1 cellular context compared by ENCODE assay signal in the genomic region with DNA sequence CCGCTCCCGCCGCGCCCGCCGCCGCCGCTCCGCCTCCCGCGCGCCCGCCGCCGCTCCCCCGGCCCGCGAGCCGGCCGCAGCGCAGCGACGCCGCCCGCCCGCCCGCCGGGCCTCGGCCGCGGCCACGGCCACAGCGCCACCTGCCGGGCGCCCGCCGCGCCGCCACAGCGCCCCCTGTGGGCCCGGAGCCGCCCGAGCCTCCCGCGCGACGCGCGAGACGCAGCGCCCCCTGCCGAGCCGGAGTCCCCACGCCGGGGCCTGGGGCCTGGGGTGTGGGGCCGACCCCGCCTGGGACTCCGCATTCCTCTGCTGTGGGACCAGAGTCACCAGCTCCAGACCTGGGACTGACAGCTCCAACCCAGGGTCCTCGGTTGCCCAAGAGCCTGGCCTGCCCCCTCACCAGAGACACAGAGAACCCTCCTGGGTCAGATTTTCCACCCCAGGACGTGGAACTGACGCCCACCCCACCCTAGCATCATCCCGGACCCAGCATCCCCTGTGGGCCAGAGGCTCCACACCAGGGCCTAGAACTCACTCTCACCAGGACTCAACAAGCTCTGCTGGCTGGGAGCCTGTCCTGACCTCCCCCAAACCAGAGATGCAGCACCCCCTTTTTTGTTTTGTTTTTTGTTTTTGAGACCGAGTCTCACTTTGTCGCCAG.
TF ChIP-seq lines count a peak whose summit lies in the region.

A gene with protein sequence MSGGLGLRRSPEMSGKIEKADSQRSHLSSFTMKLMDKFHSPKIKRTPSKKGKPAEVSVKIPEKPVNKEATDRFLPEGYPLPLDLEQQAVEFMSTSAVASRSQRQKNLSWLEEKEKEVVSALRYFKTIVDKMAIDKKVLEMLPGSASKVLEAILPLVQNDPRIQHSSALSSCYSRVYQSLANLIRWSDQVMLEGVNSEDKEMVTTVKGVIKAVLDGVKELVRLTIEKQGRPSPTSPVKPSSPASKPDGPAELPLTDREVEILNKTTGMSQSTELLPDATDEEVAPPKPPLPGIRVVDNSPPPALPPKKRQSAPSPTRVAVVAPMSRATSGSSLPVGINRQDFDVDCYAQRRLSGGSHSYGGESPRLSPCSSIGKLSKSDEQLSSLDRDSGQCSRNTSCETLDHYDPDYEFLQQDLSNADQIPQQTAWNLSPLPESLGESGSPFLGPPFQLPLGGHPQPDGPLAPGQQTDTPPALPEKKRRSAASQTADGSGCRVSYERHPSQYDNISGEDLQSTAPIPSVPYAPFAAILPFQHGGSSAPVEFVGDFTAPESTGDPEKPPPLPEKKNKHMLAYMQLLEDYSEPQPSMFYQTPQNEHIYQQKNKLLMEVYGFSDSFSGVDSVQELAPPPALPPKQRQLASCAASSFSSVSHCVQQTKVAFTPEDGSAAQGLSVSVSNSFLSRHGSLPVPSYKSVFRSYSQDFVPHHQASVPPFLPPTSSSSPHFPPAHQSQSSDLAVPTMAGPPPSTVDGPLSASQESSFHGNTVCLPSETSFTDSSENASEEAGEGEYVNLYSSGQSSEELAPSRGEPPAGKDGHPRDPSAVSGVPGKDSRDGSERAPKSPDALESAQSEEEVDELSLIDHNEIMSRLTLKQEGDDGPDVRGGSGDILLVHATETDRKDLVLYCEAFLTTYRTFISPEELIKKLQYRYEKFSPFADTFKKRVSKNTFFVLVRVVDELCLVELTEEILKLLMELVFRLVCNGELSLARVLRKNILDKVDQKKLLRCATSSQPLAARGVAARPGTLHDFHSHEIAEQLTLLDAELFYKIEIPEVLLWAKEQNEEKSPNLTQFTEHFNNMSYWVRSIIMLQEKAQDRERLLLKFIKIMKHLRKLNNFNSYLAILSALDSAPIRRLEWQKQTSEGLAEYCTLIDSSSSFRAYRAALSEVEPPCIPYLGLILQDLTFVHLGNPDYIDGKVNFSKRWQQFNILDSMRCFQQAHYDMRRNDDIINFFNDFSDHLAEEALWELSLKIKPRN (N-terminal part only) (minus strand): TSS at position 89 of the 661 bp plus-strand sequence. CDS start 246 bp downstream, outside the sequence.

TF ChIP-seq in K562, 482 proteins besides CTCF, POLR2A, EP300 and RAD21 (continued from another document and continues in another):
- TF ChIP-seq, protein P1, sequence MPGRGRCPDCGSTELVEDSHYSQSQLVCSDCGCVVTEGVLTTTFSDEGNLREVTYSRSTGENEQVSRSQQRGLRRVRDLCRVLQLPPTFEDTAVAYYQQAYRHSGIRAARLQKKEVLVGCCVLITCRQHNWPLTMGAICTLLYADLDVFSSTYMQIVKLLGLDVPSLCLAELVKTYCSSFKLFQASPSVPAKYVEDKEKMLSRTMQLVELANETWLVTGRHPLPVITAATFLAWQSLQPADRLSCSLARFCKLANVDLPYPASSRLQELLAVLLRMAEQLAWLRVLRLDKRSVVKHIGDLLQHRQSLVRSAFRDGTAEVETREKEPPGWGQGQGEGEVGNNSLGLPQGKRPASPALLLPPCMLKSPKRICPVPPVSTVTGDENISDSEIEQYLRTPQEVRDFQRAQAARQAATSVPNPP (IDR thresholded peaks at IDR 0.05; ENCODE audit: borderline replicate concordance, insufficient read depth, insufficient read length) = no peak
- TF ChIP-seq, protein P2, sequence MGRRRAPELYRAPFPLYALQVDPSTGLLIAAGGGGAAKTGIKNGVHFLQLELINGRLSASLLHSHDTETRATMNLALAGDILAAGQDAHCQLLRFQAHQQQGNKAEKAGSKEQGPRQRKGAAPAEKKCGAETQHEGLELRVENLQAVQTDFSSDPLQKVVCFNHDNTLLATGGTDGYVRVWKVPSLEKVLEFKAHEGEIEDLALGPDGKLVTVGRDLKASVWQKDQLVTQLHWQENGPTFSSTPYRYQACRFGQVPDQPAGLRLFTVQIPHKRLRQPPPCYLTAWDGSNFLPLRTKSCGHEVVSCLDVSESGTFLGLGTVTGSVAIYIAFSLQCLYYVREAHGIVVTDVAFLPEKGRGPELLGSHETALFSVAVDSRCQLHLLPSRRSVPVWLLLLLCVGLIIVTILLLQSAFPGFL (CRISPR knock-in tag; IDR thresholded peaks at IDR 0.05) = no peak
- TF ChIP-seq, protein P3, sequence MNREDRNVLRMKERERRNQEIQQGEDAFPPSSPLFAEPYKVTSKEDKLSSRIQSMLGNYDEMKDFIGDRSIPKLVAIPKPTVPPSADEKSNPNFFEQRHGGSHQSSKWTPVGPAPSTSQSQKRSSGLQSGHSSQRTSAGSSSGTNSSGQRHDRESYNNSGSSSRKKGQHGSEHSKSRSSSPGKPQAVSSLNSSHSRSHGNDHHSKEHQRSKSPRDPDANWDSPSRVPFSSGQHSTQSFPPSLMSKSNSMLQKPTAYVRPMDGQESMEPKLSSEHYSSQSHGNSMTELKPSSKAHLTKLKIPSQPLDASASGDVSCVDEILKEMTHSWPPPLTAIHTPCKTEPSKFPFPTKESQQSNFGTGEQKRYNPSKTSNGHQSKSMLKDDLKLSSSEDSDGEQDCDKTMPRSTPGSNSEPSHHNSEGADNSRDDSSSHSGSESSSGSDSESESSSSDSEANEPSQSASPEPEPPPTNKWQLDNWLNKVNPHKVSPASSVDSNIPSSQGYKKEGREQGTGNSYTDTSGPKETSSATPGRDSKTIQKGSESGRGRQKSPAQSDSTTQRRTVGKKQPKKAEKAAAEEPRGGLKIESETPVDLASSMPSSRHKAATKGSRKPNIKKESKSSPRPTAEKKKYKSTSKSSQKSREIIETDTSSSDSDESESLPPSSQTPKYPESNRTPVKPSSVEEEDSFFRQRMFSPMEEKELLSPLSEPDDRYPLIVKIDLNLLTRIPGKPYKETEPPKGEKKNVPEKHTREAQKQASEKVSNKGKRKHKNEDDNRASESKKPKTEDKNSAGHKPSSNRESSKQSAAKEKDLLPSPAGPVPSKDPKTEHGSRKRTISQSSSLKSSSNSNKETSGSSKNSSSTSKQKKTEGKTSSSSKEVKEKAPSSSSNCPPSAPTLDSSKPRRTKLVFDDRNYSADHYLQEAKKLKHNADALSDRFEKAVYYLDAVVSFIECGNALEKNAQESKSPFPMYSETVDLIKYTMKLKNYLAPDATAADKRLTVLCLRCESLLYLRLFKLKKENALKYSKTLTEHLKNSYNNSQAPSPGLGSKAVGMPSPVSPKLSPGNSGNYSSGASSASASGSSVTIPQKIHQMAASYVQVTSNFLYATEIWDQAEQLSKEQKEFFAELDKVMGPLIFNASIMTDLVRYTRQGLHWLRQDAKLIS (CRISPR knock-in tag; IDR thresholded peaks at IDR 0.05) = no peak
- TF ChIP-seq MEF2D (tag; conservative IDR thresholded peaks at IDR 0.05; ENCODE audit: low read depth) (no peak), SIX5 (IDR thresholded peaks at IDR 0.05; ENCODE audit: borderline replicate concordance in 1 of 2, insufficient read depth in 1 of 2, low read depth in 1 of 2, low read length in 2 of 2) (peak in 1 of 2 experiments; percentile 9; a peak in 1 of 4 replicates), XRCC3 (IDR thresholded peaks at IDR 0.05) (no peak), ZNF316 (IDR thresholded peaks at IDR 0.05) (no peak), NFRKB (IDR thresholded peaks at IDR 0.05; ENCODE audit: low read depth) (no peak), ZBTB7A (IDR thresholded peaks at IDR 0.05; ENCODE audit: borderline replicate concordance, control insufficient read depth, low read depth, low read length) (peak; percentile 90), ATF1 (CRISPR knock-in tag; IDR thresholded peaks at IDR 0.05) (no peak), ATF1 (tag; IDR thresholded peaks at IDR 0.05) (no peak), SIN3B (IDR thresholded peaks at IDR 0.05; ENCODE audit: low read depth) (no peak), NCOA4 (IDR thresholded peaks at IDR 0.05; ENCODE audit: partially characterized antibody) (no peak), ADNP (tag; IDR thresholded peaks at IDR 0.05) (peak; percentile 82), CTBP1 (IDR thresholded peaks at IDR 0.05; ENCODE audit: borderline replicate concordance) (no peak)
- TF ChIP-seq, protein P4, sequence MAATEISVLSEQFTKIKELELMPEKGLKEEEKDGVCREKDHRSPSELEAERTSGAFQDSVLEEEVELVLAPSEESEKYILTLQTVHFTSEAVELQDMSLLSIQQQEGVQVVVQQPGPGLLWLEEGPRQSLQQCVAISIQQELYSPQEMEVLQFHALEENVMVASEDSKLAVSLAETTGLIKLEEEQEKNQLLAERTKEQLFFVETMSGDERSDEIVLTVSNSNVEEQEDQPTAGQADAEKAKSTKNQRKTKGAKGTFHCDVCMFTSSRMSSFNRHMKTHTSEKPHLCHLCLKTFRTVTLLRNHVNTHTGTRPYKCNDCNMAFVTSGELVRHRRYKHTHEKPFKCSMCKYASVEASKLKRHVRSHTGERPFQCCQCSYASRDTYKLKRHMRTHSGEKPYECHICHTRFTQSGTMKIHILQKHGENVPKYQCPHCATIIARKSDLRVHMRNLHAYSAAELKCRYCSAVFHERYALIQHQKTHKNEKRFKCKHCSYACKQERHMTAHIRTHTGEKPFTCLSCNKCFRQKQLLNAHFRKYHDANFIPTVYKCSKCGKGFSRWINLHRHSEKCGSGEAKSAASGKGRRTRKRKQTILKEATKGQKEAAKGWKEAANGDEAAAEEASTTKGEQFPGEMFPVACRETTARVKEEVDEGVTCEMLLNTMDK (IDR thresholded peaks at IDR 0.05; ENCODE audit: borderline replicate concordance, insufficient read depth, low read depth, low read length, poor library complexity, severe bottlenecking) = peak; percentile 100
- TF ChIP-seq, protein P5, sequence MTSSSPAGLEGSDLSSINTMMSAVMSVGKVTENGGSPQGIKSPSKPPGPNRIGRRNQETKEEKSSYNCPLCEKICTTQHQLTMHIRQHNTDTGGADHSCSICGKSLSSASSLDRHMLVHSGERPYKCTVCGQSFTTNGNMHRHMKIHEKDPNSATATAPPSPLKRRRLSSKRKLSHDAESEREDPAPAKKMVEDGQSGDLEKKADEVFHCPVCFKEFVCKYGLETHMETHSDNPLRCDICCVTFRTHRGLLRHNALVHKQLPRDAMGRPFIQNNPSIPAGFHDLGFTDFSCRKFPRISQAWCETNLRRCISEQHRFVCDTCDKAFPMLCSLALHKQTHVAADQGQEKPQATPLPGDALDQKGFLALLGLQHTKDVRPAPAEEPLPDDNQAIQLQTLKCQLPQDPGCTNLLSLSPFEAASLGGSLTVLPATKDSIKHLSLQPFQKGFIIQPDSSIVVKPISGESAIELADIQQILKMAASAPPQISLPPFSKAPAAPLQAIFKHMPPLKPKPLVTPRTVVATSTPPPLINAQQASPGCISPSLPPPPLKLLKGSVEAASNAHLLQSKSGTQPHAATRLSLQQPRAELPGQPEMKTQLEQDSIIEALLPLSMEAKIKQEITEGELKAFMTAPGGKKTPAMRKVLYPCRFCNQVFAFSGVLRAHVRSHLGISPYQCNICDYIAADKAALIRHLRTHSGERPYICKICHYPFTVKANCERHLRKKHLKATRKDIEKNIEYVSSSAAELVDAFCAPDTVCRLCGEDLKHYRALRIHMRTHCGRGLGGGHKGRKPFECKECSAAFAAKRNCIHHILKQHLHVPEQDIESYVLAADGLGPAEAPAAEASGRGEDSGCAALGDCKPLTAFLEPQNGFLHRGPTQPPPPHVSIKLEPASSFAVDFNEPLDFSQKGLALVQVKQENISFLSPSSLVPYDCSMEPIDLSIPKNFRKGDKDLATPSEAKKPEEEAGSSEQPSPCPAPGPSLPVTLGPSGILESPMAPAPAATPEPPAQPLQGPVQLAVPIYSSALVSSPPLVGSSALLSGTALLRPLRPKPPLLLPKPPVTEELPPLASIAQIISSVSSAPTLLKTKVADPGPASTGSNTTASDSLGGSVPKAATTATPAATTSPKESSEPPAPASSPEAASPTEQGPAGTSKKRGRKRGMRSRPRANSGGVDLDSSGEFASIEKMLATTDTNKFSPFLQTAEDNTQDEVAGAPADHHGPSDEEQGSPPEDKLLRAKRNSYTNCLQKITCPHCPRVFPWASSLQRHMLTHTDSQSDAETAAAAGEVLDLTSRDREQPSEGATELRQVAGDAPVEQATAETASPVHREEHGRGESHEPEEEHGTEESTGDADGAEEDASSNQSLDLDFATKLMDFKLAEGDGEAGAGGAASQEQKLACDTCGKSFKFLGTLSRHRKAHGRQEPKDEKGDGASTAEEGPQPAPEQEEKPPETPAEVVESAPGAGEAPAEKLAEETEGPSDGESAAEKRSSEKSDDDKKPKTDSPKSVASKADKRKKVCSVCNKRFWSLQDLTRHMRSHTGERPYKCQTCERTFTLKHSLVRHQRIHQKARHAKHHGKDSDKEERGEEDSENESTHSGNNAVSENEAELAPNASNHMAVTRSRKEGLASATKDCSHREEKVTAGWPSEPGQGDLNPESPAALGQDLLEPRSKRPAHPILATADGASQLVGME (CRISPR knock-in tag; IDR thresholded peaks at IDR 0.05) = no peak
- TF ChIP-seq, protein P6, sequence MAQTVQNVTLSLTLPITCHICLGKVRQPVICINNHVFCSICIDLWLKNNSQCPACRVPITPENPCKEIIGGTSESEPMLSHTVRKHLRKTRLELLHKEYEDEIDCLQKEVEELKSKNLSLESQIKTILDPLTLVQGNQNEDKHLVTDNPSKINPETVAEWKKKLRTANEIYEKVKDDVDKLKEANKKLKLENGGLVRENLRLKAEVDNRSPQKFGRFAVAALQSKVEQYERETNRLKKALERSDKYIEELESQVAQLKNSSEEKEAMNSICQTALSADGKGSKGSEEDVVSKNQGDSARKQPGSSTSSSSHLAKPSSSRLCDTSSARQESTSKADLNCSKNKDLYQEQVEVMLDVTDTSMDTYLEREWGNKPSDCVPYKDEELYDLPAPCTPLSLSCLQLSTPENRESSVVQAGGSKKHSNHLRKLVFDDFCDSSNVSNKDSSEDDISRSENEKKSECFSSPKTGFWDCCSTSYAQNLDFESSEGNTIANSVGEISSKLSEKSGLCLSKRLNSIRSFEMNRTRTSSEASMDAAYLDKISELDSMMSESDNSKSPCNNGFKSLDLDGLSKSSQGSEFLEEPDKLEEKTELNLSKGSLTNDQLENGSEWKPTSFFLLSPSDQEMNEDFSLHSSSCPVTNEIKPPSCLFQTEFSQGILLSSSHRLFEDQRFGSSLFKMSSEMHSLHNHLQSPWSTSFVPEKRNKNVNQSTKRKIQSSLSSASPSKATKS (CRISPR knock-in tag; IDR thresholded peaks at IDR 0.05) = no peak
- TF ChIP-seq, protein P7, sequence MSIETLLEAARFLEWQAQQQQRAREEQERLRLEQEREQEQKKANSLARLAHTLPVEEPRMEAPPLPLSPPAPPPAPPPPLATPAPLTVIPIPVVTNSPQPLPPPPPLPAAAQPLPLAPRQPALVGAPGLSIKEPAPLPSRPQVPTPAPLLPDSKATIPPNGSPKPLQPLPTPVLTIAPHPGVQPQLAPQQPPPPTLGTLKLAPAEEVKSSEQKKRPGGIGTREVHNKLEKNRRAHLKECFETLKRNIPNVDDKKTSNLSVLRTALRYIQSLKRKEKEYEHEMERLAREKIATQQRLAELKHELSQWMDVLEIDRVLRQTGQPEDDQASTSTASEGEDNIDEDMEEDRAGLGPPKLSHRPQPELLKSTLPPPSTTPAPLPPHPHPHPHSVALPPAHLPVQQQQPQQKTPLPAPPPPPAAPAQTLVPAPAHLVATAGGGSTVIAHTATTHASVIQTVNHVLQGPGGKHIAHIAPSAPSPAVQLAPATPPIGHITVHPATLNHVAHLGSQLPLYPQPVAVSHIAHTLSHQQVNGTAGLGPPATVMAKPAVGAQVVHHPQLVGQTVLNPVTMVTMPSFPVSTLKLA (conservative IDR thresholded peaks at IDR 0.05) = no peak
- TF ChIP-seq, protein P8, sequence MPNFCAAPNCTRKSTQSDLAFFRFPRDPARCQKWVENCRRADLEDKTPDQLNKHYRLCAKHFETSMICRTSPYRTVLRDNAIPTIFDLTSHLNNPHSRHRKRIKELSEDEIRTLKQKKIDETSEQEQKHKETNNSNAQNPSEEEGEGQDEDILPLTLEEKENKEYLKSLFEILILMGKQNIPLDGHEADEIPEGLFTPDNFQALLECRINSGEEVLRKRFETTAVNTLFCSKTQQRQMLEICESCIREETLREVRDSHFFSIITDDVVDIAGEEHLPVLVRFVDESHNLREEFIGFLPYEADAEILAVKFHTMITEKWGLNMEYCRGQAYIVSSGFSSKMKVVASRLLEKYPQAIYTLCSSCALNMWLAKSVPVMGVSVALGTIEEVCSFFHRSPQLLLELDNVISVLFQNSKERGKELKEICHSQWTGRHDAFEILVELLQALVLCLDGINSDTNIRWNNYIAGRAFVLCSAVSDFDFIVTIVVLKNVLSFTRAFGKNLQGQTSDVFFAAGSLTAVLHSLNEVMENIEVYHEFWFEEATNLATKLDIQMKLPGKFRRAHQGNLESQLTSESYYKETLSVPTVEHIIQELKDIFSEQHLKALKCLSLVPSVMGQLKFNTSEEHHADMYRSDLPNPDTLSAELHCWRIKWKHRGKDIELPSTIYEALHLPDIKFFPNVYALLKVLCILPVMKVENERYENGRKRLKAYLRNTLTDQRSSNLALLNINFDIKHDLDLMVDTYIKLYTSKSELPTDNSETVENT (CRISPR knock-in tag; IDR thresholded peaks at IDR 0.05) = peak; percentile 85
